10 cellular contexts compared by ENCODE assay signal in genomic region chr17:60641126-60641525, GRCh38.
A peak's percentile ranks its signal among the peaks of the same experiment; 100 is the strongest.
DNase-seq lines count a peak whose midpoint lies in the region; ATAC-seq and TF ChIP-seq lines count a peak whose summit lies in the region.
"Had no signal": no experiment of that assay in that cellular context is flagged by ENCODE, and none has a peak within 500 bp of the region (broad histone marks: within the 10 kb centered on the region; RNA-seq: fewer than 3 reads in every experiment).

No MANE protein-coding gene starts in this region.

- in situ Hi-C loops in brain microvascular endothelial cell (cut with HindIII; ENCODE audit: low pct_ligation_motif_present, low sequenced_read_pairs), result no loop called here

- TF ChIP-seq CTCF in AG10803 (conservative IDR thresholded peaks at IDR 0.05; ENCODE audit: low read length) (no peak), brain microvascular endothelial cell (IDR thresholded peaks at IDR 0.05; ENCODE audit: low read depth, low read length, missing control alignments) (no peak)

- H3K4me3 ChIP-seq in AG10803 (ENCODE audit: low read length) (no peak overlapping the region), brain microvascular endothelial cell (ENCODE audit: low read depth, low read length) (no peak overlapping the region)
- H3K4me3 ChIP-seq: BLaER1 treated with 17β-estradiol and CSF1 and Interleukin-3, amounts not matched to agents 10 nM and 100 nM had no signal

- peak; percentile 47 for DNase-seq in AG10803 (ENCODE audit: low read depth)
- peak; percentile 35 for DNase-seq in HCEC 1CT
- no peak for DNase-seq in brain microvascular endothelial cell
- no peak for DNase-seq in D341Med (ENCODE audit: low spot score)
- no peak for DNase-seq in SW480 (ENCODE audit: low spot score)
- DNase-seq in cerebellar cortex (ENCODE audit: low spot score), result no peak

- no peaks in the 10 kb centered on the region for H3K27me3 ChIP-seq in brain microvascular endothelial cell (replicated peaks)
- no peaks in the 10 kb centered on the region for H3K27me3 ChIP-seq in layer of hippocampus (ENCODE audit: control insufficient read depth, insufficient read depth, low read length)
- H3K27me3 ChIP-seq: BLaER1 treated with 17β-estradiol and CSF1 and Interleukin-3, amounts not matched to agents 10 nM and 100 nM had no signal

- H3K27ac ChIP-seq in brain microvascular endothelial cell (peak overlapping the region; percentile 33), layer of hippocampus (ENCODE audit: low read depth, low read length) (peak overlapping the region; percentile 8)
- H3K27ac ChIP-seq: BLaER1 treated with 17β-estradiol and CSF1 and Interleukin-3, amounts not matched to agents 10 nM and 100 nM; HL-60 had no signal

- ATAC-seq in HG03342 (IDR thresholded peaks at IDR 0.05; ENCODE audit: unreplicated experiment), result no peak

- no peaks in the 10 kb centered on the region for H3K36me3 ChIP-seq in brain microvascular endothelial cell (replicated peaks)

Comparison
In these comparisons a context has a peak if more than half of its experiments do, and no peak if none do; other contexts are left out.
1. DNase-seq: peak in AG10803 (single experiment) and HCEC 1CT (single experiment); none in brain microvascular endothelial cell (single experiment), D341Med (single experiment), SW480 (single experiment) and cerebellar cortex (single experiment).